ENCODE assay signal across 8 cellular contexts in genomic region chr2:10286216-10287037, GRCh38. TPM values are rescaled to one million over a fixed set of nuclear protein-coding genes. Genes with fewer than 3 reads are reported as not detected.
A peak's percentile ranks its signal among the peaks of the same experiment; 100 is the strongest.
DNase-seq lines count a peak whose midpoint lies in the region; ATAC-seq and TF ChIP-seq lines count a peak whose summit lies in the region.

No MANE protein-coding gene starts in this region.

- CTCF ChIA-PET in MCF 10A (lab: Yijun Ruan, JAX) (interaction anchor here (0.7 to 1.6 kb wide), 3 partner anchors 15 to 123 kb away, joined by 3 to 7 read pairs (median 4); no protein-coding TSS in a partner anchor), mammary epithelial cell (lab: Charles Lee; ENCODE audit: low non-redundant PET) (no interaction called here)
- CTCF ChIA-PET in activated CD4-positive, alpha-beta T cell treated with anti-CD3 and anti-CD28 coated beads for 36 hours (lab: Charles Lee) = interaction anchor here (1.1 to 1.7 kb wide), 2 partner anchors 15 to 98 kb away, joined by 3 to 4 read pairs; no protein-coding TSS in a partner anchor

- POLR2A ChIA-PET in MCF 10A (lab: Yijun Ruan, JAX) = interaction anchor here (0.6 to 2.2 kb wide), 5 partner anchors 16 to 243 kb away, joined by 3 to 5 read pairs (median 3); partner anchors contain the start of genes HPCAL1 and KLF11
- POLR2A ChIA-PET in activated CD4-positive, alpha-beta T cell treated with anti-CD3 and anti-CD28 coated beads for 36 hours (lab: Charles Lee) = no interaction called here

- ATAC-seq in body of pancreas (peak; percentile 28), GM18502 (IDR thresholded peaks at IDR 0.05; ENCODE audit: poor library complexity, unreplicated experiment) (no peak), GM18858 (IDR thresholded peaks at IDR 0.05; ENCODE audit: unreplicated experiment) (no peak)
- no peak for ATAC-seq in activated CD4-positive, alpha-beta T cell treated with anti-CD3 and anti-CD28 coated beads for 36 hours

- intact Hi-C loops in MCF 10A (cut with micrococcal nuclease) (no loop called here), mammary epithelial cell (cut with micrococcal nuclease) (no loop called here), body of pancreas (cut with DNase I) (no loop called here)
- intact Hi-C loops in activated CD4-positive, alpha-beta T cell treated with anti-CD3 and anti-CD28 coated beads for 36 hours (cut with DNase I, micrococcal nuclease) = no loop called here

- TF ChIP-seq POLR2A in body of pancreas (IDR thresholded peaks at IDR 0.05) = no peak

- H3K9me3 Mint-ChIP-seq in MCF 10A (ENCODE audit: unreplicated experiment) = no peaks in the 10 kb centered on the region
- no peaks in the 10 kb centered on the region for H3K9me3 Mint-ChIP-seq in activated CD4-positive, alpha-beta T cell treated with anti-CD3 and anti-CD28 coated beads for 36 hours (ENCODE audit: low read depth)

- peak; percentile 33 for DNase-seq in MCF 10A (ENCODE audit: unreplicated experiment)
- DNase-seq in mammary epithelial cell = no peak
- DNase-seq in body of pancreas = peak; percentile 31 to 79 (median 74)
- DNase-seq in GM10266 (ENCODE audit: extremely low spot score) = no peak
- no peak for DNase-seq in activated CD4-positive, alpha-beta T cell treated with anti-CD3 and anti-CD28 coated beads for 36 hours

- no peaks in the 10 kb centered on the region for H4K20me1 ChIP-seq in mammary epithelial cell (ENCODE audit: insufficient read depth, low read length)

- no peak overlapping the region for H3K4me2 ChIP-seq in mammary epithelial cell (ENCODE audit: insufficient read depth, low read depth, low read length)

- H3K27ac ChIP-seq in mammary epithelial cell (ENCODE audit: insufficient read depth, low read depth, low read length) (no peak overlapping the region), body of pancreas (peak overlapping the region; percentile 57 to 71 (median 63)), mesodermal cell (ENCODE audit: low read depth, low read length, severe bottlenecking) (peak overlapping the region; percentile 88)

- H3K4me1 ChIP-seq in mammary epithelial cell (ENCODE audit: insufficient read depth, low read length) (peaks cover 75% of the 10 kb centered on the region), body of pancreas (peaks cover 26% of the 10 kb centered on the region), mesodermal cell (ENCODE audit: control insufficient read depth, insufficient read depth, low read length, poor library complexity, severe bottlenecking) (peaks cover 44% of the 10 kb centered on the region)

- no peak overlapping the region for H2AFZ ChIP-seq in mammary epithelial cell (ENCODE audit: low read depth, low read length)

- H3K9ac ChIP-seq in mammary epithelial cell (ENCODE audit: insufficient read depth, low read length) = no peak overlapping the region

- H3K4me3 Mint-ChIP-seq in MCF 10A (ENCODE audit: unreplicated experiment) = no peak overlapping the region
- no peak overlapping the region for H3K4me3 Mint-ChIP-seq in activated CD4-positive, alpha-beta T cell treated with anti-CD3 and anti-CD28 coated beads for 36 hours

- peak overlapping the region; percentile 20 for H3K27ac Mint-ChIP-seq in MCF 10A (ENCODE audit: low read depth, unreplicated experiment)
- H3K27ac Mint-ChIP-seq in activated CD4-positive, alpha-beta T cell treated with anti-CD3 and anti-CD28 coated beads for 36 hours = no peak overlapping the region

- dilution Hi-C loops in mammary epithelial cell (cut with HindIII; ENCODE audit: low sequenced_read_pairs) = no loop called here

- H3K36me3 Mint-ChIP-seq in MCF 10A (ENCODE audit: insufficient read depth, unreplicated experiment) = no peaks in the 10 kb centered on the region
- H3K36me3 Mint-ChIP-seq in activated CD4-positive, alpha-beta T cell treated with anti-CD3 and anti-CD28 coated beads for 36 hours (ENCODE audit: low read depth) = no peaks in the 10 kb centered on the region

- 75% methylated on average over 15 of the region's 27 CpGs for WGBS in mammary epithelial cell (ENCODE audit: low coverage, missing lambda C conversion rate)
- WGBS in body of pancreas, 2 donors = 35 to 62% methylated on average over 11 to 27 of the region's 27 CpGs
- 82 to 87% methylated on average over 19 to 24 of the region's 27 CpGs for WGBS in mesodermal cell (ENCODE audit: insufficient coverage in 2 of 2), 2 experiments

- no peaks in the 10 kb centered on the region for H3K36me3 ChIP-seq in mammary epithelial cell (ENCODE audit: insufficient read depth, low read length)
- H3K36me3 ChIP-seq in body of pancreas (replicated peaks in 1 of 2; ENCODE audit: insufficient read depth in 1 of 2, low read depth in 2 of 2) = no peaks in the 10 kb centered on the region
- no peaks in the 10 kb centered on the region for H3K36me3 ChIP-seq in mesodermal cell (ENCODE audit: control insufficient read depth, insufficient read depth, low read length)

- H3K9me3 ChIP-seq in mammary epithelial cell (replicated peaks; ENCODE audit: insufficient read depth, low read length) (no peaks in the 10 kb centered on the region), body of pancreas (no peaks in the 10 kb centered on the region), mesodermal cell (ENCODE audit: control insufficient read depth, low read length) (no peaks in the 10 kb centered on the region)

- TF ChIP-seq CTCF in MCF 10A (IDR thresholded peaks at IDR 0.05; ENCODE audit: unreplicated experiment) (no peak), mammary epithelial cell (conservative IDR thresholded peaks at IDR 0.05 in 1 of 2, IDR thresholded peaks at IDR 0.05 in 1 of 2; ENCODE audit: extremely low read depth in 1 of 2, insufficient read depth in 1 of 2, low read depth in 1 of 2, low read length in 2 of 2) (no peak), body of pancreas (IDR thresholded peaks at IDR 0.05) (no peak), GM10266 (IDR thresholded peaks at IDR 0.05; ENCODE audit: control insufficient read depth, insufficient read depth, low read depth, missing control alignments) (no peak)

- in situ Hi-C loops in mammary epithelial cell (cut with MboI; ENCODE audit: low sequenced_read_pairs in 2 of 2) = no loop called here

- no TSS peak for BruUV-seq in MCF 10A (replicated peaks; lab: Mats Ljungman, UMichigan)
- no TSS peak for BruUV-seq in mammary epithelial cell (replicated peaks; lab: Mats Ljungman, UMichigan)

- no peaks in the 10 kb centered on the region for H3K79me2 ChIP-seq in mammary epithelial cell (ENCODE audit: insufficient read depth, low read length)

- no peak overlapping the region for H3K4me3 ChIP-seq in mammary epithelial cell (replicated peaks in 1 of 3; ENCODE audit: insufficient read depth in 1 of 3, low read depth in 2 of 3, low read length in 3 of 3)
- no peak overlapping the region for H3K4me3 ChIP-seq in body of pancreas
- no peak overlapping the region for H3K4me3 ChIP-seq in mesodermal cell (ENCODE audit: extremely low read depth, insufficient read depth, low read length, poor library complexity, severe bottlenecking)

- H3K27me3 ChIP-seq in mammary epithelial cell (ENCODE audit: insufficient read depth, low read length) (no peaks in the 10 kb centered on the region), body of pancreas (no peaks in the 10 kb centered on the region)

- H3K4me1 Mint-ChIP-seq in MCF 10A (ENCODE audit: insufficient read depth, unreplicated experiment) = peaks cover 66% of the 10 kb centered on the region
- peaks cover 2% of the 10 kb centered on the region for H3K4me1 Mint-ChIP-seq in activated CD4-positive, alpha-beta T cell treated with anti-CD3 and anti-CD28 coated beads for 36 hours

- no peaks in the 10 kb centered on the region for H3K27me3 Mint-ChIP-seq in MCF 10A (ENCODE audit: insufficient read depth, unreplicated experiment)
- H3K27me3 Mint-ChIP-seq in activated CD4-positive, alpha-beta T cell treated with anti-CD3 and anti-CD28 coated beads for 36 hours = no peaks in the 10 kb centered on the region

RNA-seq across cellular contexts. Expression of gene HPCAL1, which starts 16.3 kb away (rescaled TPM):
- total RNA-seq in MCF 10A (2022) = 136 and 144 TPM in 2 replicates
- 10 to 100 TPM; 26.3 to 82.8 TPM for total RNA-seq in mammary epithelial cell
- 75.1 TPM for polyA plus RNA-seq in mammary epithelial cell
- 56.5 TPM for polyA minus RNA-seq in mammary epithelial cell
- 10 to 100 TPM; 41.0 to 66.3 TPM for total RNA-seq in body of pancreas
- polyA plus RNA-seq in mesodermal cell (2013, experiment 1 of 2) = 43.1 TPM
- 37.4 TPM for polyA plus RNA-seq in mesodermal cell (2013, experiment 2 of 2)
- 100 to 1,000 TPM; 109 to 114 TPM for total RNA-seq in activated CD4-positive, alpha-beta T cell treated with anti-CD3 and anti-CD28 coated beads for 36 hours

Comparison
In these comparisons a context has a peak if more than half of its experiments do, and no peak if none do; other contexts are left out.
1. DNase-seq: peak in MCF 10A (single experiment) and body of pancreas (4 of 4); none in mammary epithelial cell (single experiment), GM10266 (single experiment) and activated CD4-positive, alpha-beta T cell treated with anti-CD3 and anti-CD28 coated beads for 36 hours (single experiment).